In the genomic region with DNA sequence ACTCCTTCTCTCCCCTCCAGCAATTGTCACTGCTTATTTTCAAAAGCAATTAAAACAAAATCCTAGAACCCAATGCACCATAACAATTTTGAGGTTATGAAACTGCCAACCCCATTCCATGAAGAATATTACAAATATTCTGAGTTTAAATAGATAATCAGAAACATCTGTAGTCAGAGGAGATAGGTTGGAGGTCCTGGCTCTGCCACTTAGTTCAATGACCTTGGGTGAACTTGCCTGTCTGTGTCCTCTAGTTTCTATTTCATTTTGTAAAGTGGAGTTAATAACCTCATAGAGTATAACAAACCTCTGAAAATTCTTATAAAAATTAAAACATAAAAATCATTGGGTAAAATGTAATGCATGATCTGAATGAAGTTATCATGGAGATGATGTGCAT, we compare ENCODE assay signal across 24 cellular contexts.
"Had no signal": no experiment of that assay in that cellular context is flagged by ENCODE, and none has a peak within 500 bp of the region (broad histone marks: within the 10 kb centered on the region; RNA-seq: fewer than 3 reads in every experiment).

No MANE protein-coding gene starts in this region.

- H3K9me3 ChIP-seq: Peyer's patch, SJSA1 had no signal

- H3K4me1 ChIP-seq: breast epithelium, Peyer's patch, SJSA1 had no signal

- ATAC-seq: activated CD8-positive, alpha-beta memory T cell treated with anti-CD3 and anti-CD28 coated beads, Interleukin-2, amount 10 ng/mL, durations not matched to agents 7 days and 5 days; activated T-helper 17 cell treated with anti-CD3 and anti-CD28 coated beads, Interleukin-2, amount 50 U/mL, for 72 hours; T-helper 17 cell had no signal

- DNase-seq: activated B cell treated with CpG ODN at 0.5 μM for 24 hours; activated CD4-positive, alpha-beta T cell treated with anti-CD3 and anti-CD28 coated beads for 1 hour; activated CD4-positive, alpha-beta T cell treated with anti-CD3 and anti-CD28 coated beads, Interleukin-2, amount 10 ng/mL, durations not matched to agents 24 days and 14 days; activated CD4-positive, alpha-beta T cell treated with anti-CD3 and anti-CD28 coated beads, Interleukin-2, amount 50 U/mL, for 48 hours; activated CD8-positive, alpha-beta memory T cell treated with anti-CD3 and anti-CD28 coated beads, Interleukin-2, amount 10 ng/mL, durations not matched to agents 7 days and 5 days; activated gamma-delta T cell; activated naive CD4-positive, alpha-beta T cell treated with anti-CD3 and anti-CD28 coated beads, Interleukin-2, amount 10 ng/mL, durations not matched to agents 7 days and 5 days; activated naive CD8-positive, alpha-beta T cell treated with anti-CD3 and anti-CD28 coated beads, Interleukin-2, amount 10 ng/mL, durations not matched to agents 7 days and 5 days; activated T-cell treated with anti-CD3 and anti-CD28 coated beads, Interleukin-2, amount 50 U/mL, for 48 hours; aorta; caudate nucleus; Karpas-422; NCI-H1436 treated with DMSO at 0.1 percent for 48 hours; NCI-H187; NCI-H2081; NCI-H510A treated with DMSO at 0.1 percent for 48 hours; NCI-H69; Peyer's patch; SHP77; T-helper 17 cell; T-helper 9 cell had no signal

- H3K4me3 ChIP-seq: breast epithelium, Peyer's patch, SJSA1 had no signal

- H3K27me3 ChIP-seq: breast epithelium, Peyer's patch, SJSA1 had no signal

- H3K36me3 ChIP-seq: breast epithelium, Peyer's patch, SJSA1 had no signal

- H3K27ac ChIP-seq: breast epithelium, Peyer's patch, SJSA1 had no signal
